ENCODE assay signal across 3 cellular contexts in the genomic region with DNA sequence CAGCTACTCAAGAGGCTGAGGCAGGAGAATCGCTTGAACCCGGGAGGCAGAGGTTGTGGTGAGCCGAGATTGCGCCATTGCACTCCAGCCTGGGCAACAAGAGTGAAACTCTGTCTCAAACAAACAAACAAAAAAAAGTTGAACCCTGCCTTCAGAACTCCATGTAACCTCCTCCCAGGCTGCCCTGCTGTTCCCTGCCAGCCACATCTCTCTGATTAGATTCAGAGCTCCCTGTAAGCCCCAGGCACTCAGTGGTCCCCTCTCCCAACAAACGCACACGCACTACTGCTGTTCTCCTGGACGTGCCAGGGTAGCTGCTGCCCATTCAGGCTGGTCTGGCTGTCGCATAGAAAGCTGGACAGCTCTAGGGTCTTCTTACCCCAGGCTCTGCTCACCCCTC. TPM values are rescaled to one million over a fixed set of nuclear protein-coding genes. Genes with fewer than 3 reads are reported as not detected.
"Had no signal": no experiment of that assay in that cellular context is flagged by ENCODE, and none has a peak within 500 bp of the region (broad histone marks: within the 10 kb centered on the region; RNA-seq: fewer than 3 reads in every experiment).

No MANE protein-coding gene starts in this region.

RNA-seq across cellular contexts. Expression of a gene that starts 9.5 kb away (rescaled TPM):
- total RNA-seq: LHCN-M2, MCF 10A, SJSA1 had no signal
